1 cellular context compared by ENCODE assay signal in genomic region chr1:32361674-32362473, GRCh38.
TF ChIP-seq lines count a peak whose summit lies in the region.

No MANE protein-coding gene starts in this region.

TF ChIP-seq in WTC11, 78 proteins besides CTCF, POLR2A, EP300 and RAD21 (continued from another document):
- TF ChIP-seq ZNF425 (CRISPR knock-in tag; conservative IDR thresholded peaks at IDR 0.05) (no peak), ATF1 (CRISPR knock-in tag; IDR thresholded peaks at IDR 0.05) (0 out of 2 replicates have a peak, but pooled peaks have one; percentile 68), ZNF423 (CRISPR knock-in tag; IDR thresholded peaks at IDR 0.05) (peak; percentile 81), STAT6 (CRISPR knock-in tag; conservative IDR thresholded peaks at IDR 0.05; ENCODE audit: low read depth) (no peak), IRF1 (CRISPR knock-in tag; IDR thresholded peaks at IDR 0.05) (no peak), ZNF232 (CRISPR knock-in tag; IDR thresholded peaks at IDR 0.05) (0 out of 2 replicates have a peak, but pooled peaks have one; percentile 31), ZNF317 (CRISPR knock-in tag; IDR thresholded peaks at IDR 0.05; ENCODE audit: borderline replicate concordance, low read depth) (0 out of 2 replicates have a peak, but pooled peaks have one; percentile 31), ELF4 (CRISPR knock-in tag; IDR thresholded peaks at IDR 0.05; ENCODE audit: low read depth) (0 out of 2 replicates have a peak, but pooled peaks have one; percentile 51), PREB (CRISPR knock-in tag; IDR thresholded peaks at IDR 0.05; ENCODE audit: borderline replicate concordance) (no peak), TCF7 (CRISPR knock-in tag; IDR thresholded peaks at IDR 0.05; ENCODE audit: low read depth) (no peak), FOXJ3 (CRISPR knock-in tag; IDR thresholded peaks at IDR 0.05; ENCODE audit: borderline replicate concordance) (no peak), ZNF219 (CRISPR knock-in tag; IDR thresholded peaks at IDR 0.05; ENCODE audit: borderline replicate concordance) (no peak), GRHL2 (CRISPR knock-in tag; IDR thresholded peaks at IDR 0.05; ENCODE audit: insufficient replicate concordance, severe bottlenecking) (no peak), FOXP4 (CRISPR knock-in tag; IDR thresholded peaks at IDR 0.05) (no peak), ZBTB43 (CRISPR knock-in tag; IDR thresholded peaks at IDR 0.05) (peak; percentile 43; the same call in 1 of the 2 replicates), ATF2 (CRISPR knock-in tag; IDR thresholded peaks at IDR 0.05; ENCODE audit: borderline replicate concordance, low read depth) (no peak), RELA (CRISPR knock-in tag; IDR thresholded peaks at IDR 0.05; ENCODE audit: borderline replicate concordance) (no peak), ZNF396 (CRISPR knock-in tag; IDR thresholded peaks at IDR 0.05; ENCODE audit: borderline replicate concordance) (no peak), GTF2I (CRISPR knock-in tag; conservative IDR thresholded peaks at IDR 0.05) (no peak), ARID4B (CRISPR knock-in tag; IDR thresholded peaks at IDR 0.05; ENCODE audit: borderline replicate concordance) (peak; percentile 9; the same call in 1 of the 2 replicates), ATF3 (CRISPR knock-in tag; conservative IDR thresholded peaks at IDR 0.05) (no peak), ZNF121 (CRISPR knock-in tag; IDR thresholded peaks at IDR 0.05) (no peak), OVOL2 (CRISPR knock-in tag; IDR thresholded peaks at IDR 0.05; ENCODE audit: borderline replicate concordance) (no peak), ATF6 (CRISPR knock-in tag; IDR thresholded peaks at IDR 0.05) (no peak), TEAD1 (CRISPR knock-in tag; IDR thresholded peaks at IDR 0.05) (no peak), CREM (CRISPR knock-in tag; IDR thresholded peaks at IDR 0.05) (0 out of 2 replicates have a peak, but pooled peaks have one; percentile 67), PRDM15 (CRISPR knock-in tag; IDR thresholded peaks at IDR 0.05) (no peak), SP1 (CRISPR knock-in tag; conservative IDR thresholded peaks at IDR 0.05) (no peak), SMAD4 (CRISPR knock-in tag; IDR thresholded peaks at IDR 0.05) (0 out of 2 replicates have a peak, but pooled peaks have one; percentile 10)
TF ChIP-seq in WTC11: peak in this region for 18.
